ENCODE assay signal across 20 cellular contexts in genomic region chr7:2181077-2181854, GRCh38. TPM values are rescaled to one million over a fixed set of nuclear protein-coding genes. Genes with fewer than 3 reads are reported as not detected.
DNase-seq lines count a peak whose midpoint lies in the region; ATAC-seq lines count a peak whose summit lies in the region.
"Had no signal": no experiment of that assay in that cellular context is flagged by ENCODE, and none has a peak within 500 bp of the region (broad histone marks: within the 10 kb centered on the region; RNA-seq: fewer than 3 reads in every experiment).

No MANE protein-coding gene starts in this region.

- POLR2A ChIA-PET in activated CD4-positive, alpha-beta T cell treated with anti-CD3 and anti-CD28 coated beads, Interleukin-2, amount 10 ng/mL, durations not matched to agents 7 days and 5 days (lab: Charles Lee) = no interaction called here

- CTCF ChIA-PET in activated CD4-positive, alpha-beta T cell treated with anti-CD3 and anti-CD28 coated beads, Interleukin-2, amount 10 ng/mL, durations not matched to agents 7 days and 5 days (lab: Charles Lee) = interaction anchor here (1.1 kb wide), 1 partner anchor 14 kb away, joined by 3 read pairs; no protein-coding TSS in a partner anchor

- H3K9me3 Mint-ChIP-seq in activated CD4-positive, alpha-beta T cell treated with anti-CD3 and anti-CD28 coated beads, Interleukin-2, amount 10 ng/mL, durations not matched to agents 7 days and 5 days = no peaks in the 10 kb centered on the region
- H3K9me3 Mint-ChIP-seq in activated T-helper 17 cell treated with anti-CD3 and anti-CD28 coated beads, Interleukin-2, amount 50 U/mL, for 72 hours = no peaks in the 10 kb centered on the region
- H3K9me3 Mint-ChIP-seq in stimulated activated naive B cell treated with anti-CD40 and anti-IgM and Interleukin-4, amounts not matched to agents 10 μg/mL and 1 μg/mL and 100 μg/mL, for 72 hours = peaks cover 0 to 3% of the 10 kb centered on the region in 2 donors
- H3K9me3 Mint-ChIP-seq: CD8-positive, alpha-beta memory T cell had no signal

- H3K27me3 Mint-ChIP-seq in activated CD4-positive, alpha-beta T cell treated with anti-CD3 and anti-CD28 coated beads, Interleukin-2, amount 10 ng/mL, durations not matched to agents 7 days and 5 days = no peaks in the 10 kb centered on the region
- no peaks in the 10 kb centered on the region for H3K27me3 Mint-ChIP-seq in activated T-helper 17 cell treated with anti-CD3 and anti-CD28 coated beads, Interleukin-2, amount 50 U/mL, for 72 hours
- H3K27me3 Mint-ChIP-seq in stimulated activated naive B cell treated with anti-CD40 and anti-IgM and Interleukin-4, amounts not matched to agents 10 μg/mL and 1 μg/mL and 100 μg/mL, for 72 hours = no peaks in the 10 kb centered on the region
- H3K27me3 Mint-ChIP-seq: CD8-positive, alpha-beta memory T cell had no signal

- H3K27ac Mint-ChIP-seq in activated CD4-positive, alpha-beta T cell treated with anti-CD3 and anti-CD28 coated beads, Interleukin-2, amount 10 ng/mL, durations not matched to agents 7 days and 5 days = peak overlapping the region; percentile 42
- peak overlapping the region; percentile 12 for H3K27ac Mint-ChIP-seq in activated T-helper 17 cell treated with anti-CD3 and anti-CD28 coated beads, Interleukin-2, amount 50 U/mL, for 72 hours
- H3K27ac Mint-ChIP-seq in stimulated activated naive B cell treated with anti-CD40 and anti-IgM and Interleukin-4, amounts not matched to agents 10 μg/mL and 1 μg/mL and 100 μg/mL, for 72 hours = peak overlapping the region; percentile 6
- H3K27ac Mint-ChIP-seq: GM23338 had no signal

- no peak for DNase-seq in activated CD4-positive, alpha-beta T cell treated with anti-CD3 and anti-CD28 coated beads, Interleukin-2, amount 10 ng/mL, durations not matched to agents 7 days and 5 days
- no peak for DNase-seq in activated CD4-positive, alpha-beta T cell treated with anti-CD3 and anti-CD28 coated beads for 48 hours
- no peak for DNase-seq in stimulated activated naive B cell treated with anti-CD40 and anti-IgM and Interleukin-4, amounts not matched to agents 10 μg/mL and 1 μg/mL and 100 μg/mL, for 72 hours
- DNase-seq in NCI-H146 (lab: John Stamatoyannopoulos, UW) (no peak), NK-92 (lab: John Stamatoyannopoulos, UW; ENCODE audit: unreplicated experiment) (no peak)
- DNase-seq: 8988T; CD8-positive, alpha-beta memory T cell; HCEC 1CT; NCI-H1417 treated with DMSO at 0.1 percent for 48 hours; NCI-H2029; NCI-H2171; NCI-H446; NCI-H69; NK-92 treated with Interleukin-12 subunit alpha and Interleukin-12 subunit beta, amount 100 ng/mL, for 24 hours; SW 1271 had no signal

- H3K4me1 Mint-ChIP-seq in activated CD4-positive, alpha-beta T cell treated with anti-CD3 and anti-CD28 coated beads, Interleukin-2, amount 10 ng/mL, durations not matched to agents 7 days and 5 days = no peaks in the 10 kb centered on the region
- H3K4me1 Mint-ChIP-seq in activated T-helper 17 cell treated with anti-CD3 and anti-CD28 coated beads, Interleukin-2, amount 50 U/mL, for 72 hours = peaks cover 6% of the 10 kb centered on the region
- peaks cover 4 to 7% of the 10 kb centered on the region in 2 donors for H3K4me1 Mint-ChIP-seq in stimulated activated naive B cell treated with anti-CD40 and anti-IgM and Interleukin-4, amounts not matched to agents 10 μg/mL and 1 μg/mL and 100 μg/mL, for 72 hours
- H3K4me1 Mint-ChIP-seq: CD8-positive, alpha-beta memory T cell; GM23338 had no signal

- H3K4me3 Mint-ChIP-seq in activated CD4-positive, alpha-beta T cell treated with anti-CD3 and anti-CD28 coated beads, Interleukin-2, amount 10 ng/mL, durations not matched to agents 7 days and 5 days = no peak overlapping the region
- no peak overlapping the region for H3K4me3 Mint-ChIP-seq in activated T-helper 17 cell treated with anti-CD3 and anti-CD28 coated beads, Interleukin-2, amount 50 U/mL, for 72 hours
- no peak overlapping the region for H3K4me3 Mint-ChIP-seq in stimulated activated naive B cell treated with anti-CD40 and anti-IgM and Interleukin-4, amounts not matched to agents 10 μg/mL and 1 μg/mL and 100 μg/mL, for 72 hours
- H3K4me3 Mint-ChIP-seq: CD8-positive, alpha-beta memory T cell; GM23338 had no signal

- ATAC-seq in HG02885 (IDR thresholded peaks at IDR 0.05; ENCODE audit: poor library complexity, unreplicated experiment) = peak; percentile 70
- peak; percentile 38 for ATAC-seq in activated T-helper 17 cell treated with anti-CD3 and anti-CD28 coated beads, Interleukin-2, amount 50 U/mL, for 72 hours (replicated peaks)
- no peak for ATAC-seq in stimulated activated naive B cell treated with anti-CD40 and anti-IgM and Interleukin-4, amounts not matched to agents 10 μg/mL and 1 μg/mL and 100 μg/mL, for 72 hours (replicated peaks)
- no peak for ATAC-seq in GM21367 (IDR thresholded peaks at IDR 0.05; ENCODE audit: unreplicated experiment)
- ATAC-seq: GM23338, Right ventricle myocardium inferior had no signal

- peaks cover 11% of the 10 kb centered on the region for H3K36me3 Mint-ChIP-seq in activated CD4-positive, alpha-beta T cell treated with anti-CD3 and anti-CD28 coated beads, Interleukin-2, amount 10 ng/mL, durations not matched to agents 7 days and 5 days (ENCODE audit: low read depth)
- H3K36me3 Mint-ChIP-seq in activated T-helper 17 cell treated with anti-CD3 and anti-CD28 coated beads, Interleukin-2, amount 50 U/mL, for 72 hours (ENCODE audit: low read depth) = peaks cover 37% of the 10 kb centered on the region
- peaks cover 29 to 69% of the 10 kb centered on the region in 2 donors for H3K36me3 Mint-ChIP-seq in stimulated activated naive B cell treated with anti-CD40 and anti-IgM and Interleukin-4, amounts not matched to agents 10 μg/mL and 1 μg/mL and 100 μg/mL, for 72 hours

RNA-seq across cellular contexts. Expression of gene MAD1L1, which starts 51.5 kb away (rescaled TPM):
- total RNA-seq in activated CD4-positive, alpha-beta T cell treated with anti-CD3 and anti-CD28 coated beads, Interleukin-2, amount 10 ng/mL, durations not matched to agents 7 days and 5 days = 100 to 1,000 TPM; 125 to 127 TPM
- 10 to 100 TPM; 46.7 to 66.0 TPM for total RNA-seq in activated T-helper 17 cell treated with anti-CD3 and anti-CD28 coated beads, Interleukin-2, amount 50 U/mL, for 72 hours

Comparison
In these comparisons a context has a peak if more than half of its experiments do, and no peak if none do; other contexts are left out.
1. ATAC-seq: peak in HG02885 (single experiment) and activated T-helper 17 cell treated with anti-CD3 and anti-CD28 coated beads, Interleukin-2, amount 50 U/mL, for 72 hours (single experiment); none in stimulated activated naive B cell treated with anti-CD40 and anti-IgM and Interleukin-4, amounts not matched to agents 10 μg/mL and 1 μg/mL and 100 μg/mL, for 72 hours (0 of 2) and GM21367 (single experiment).
2. Peak in every context shown above with its lines, with median percentiles within 50 percentile points of each other: H3K27ac Mint-ChIP-seq.